Comparison of ENCODE assay signal across 27 cellular contexts in the genomic region with DNA sequence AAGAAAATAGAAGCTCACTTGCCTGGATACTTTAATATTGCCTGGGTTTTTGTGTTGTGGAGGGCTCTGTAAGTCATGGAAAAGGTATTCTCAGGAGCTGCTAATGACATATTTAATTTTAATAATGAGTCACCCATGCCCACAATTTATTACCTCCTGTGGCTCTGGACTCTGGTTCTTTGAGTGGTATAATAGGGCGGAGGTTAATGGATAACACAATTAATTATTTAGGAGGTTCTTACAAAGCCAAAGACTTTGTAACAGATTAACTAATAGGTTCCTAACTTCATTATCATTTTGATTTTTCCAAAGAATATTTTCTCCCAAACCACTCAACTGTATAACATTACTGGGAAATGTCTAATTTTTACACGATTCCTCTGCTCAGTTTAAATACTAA. TPM values are rescaled to one million over a fixed set of nuclear protein-coding genes. Genes with fewer than 3 reads are reported as not detected.
"Had no signal": no experiment of that assay in that cellular context is flagged by ENCODE, and none has a peak within 500 bp of the region (broad histone marks: within the 10 kb centered on the region; RNA-seq: fewer than 3 reads in every experiment).

No MANE protein-coding gene starts in this region.

- H3K4me1 ChIP-seq: esophagus muscularis mucosa, foreskin keratinocyte, gastroesophageal sphincter, left lung, parathyroid adenoma, stomach, tibial nerve, upper lobe of left lung had no signal

- H3K36me3 ChIP-seq: esophagus muscularis mucosa, gastroesophageal sphincter, heart left ventricle, left lung, neutrophil, right atrium auricular region, stomach, thoracic aorta, tibial nerve, upper lobe of left lung had no signal

- H3K9ac ChIP-seq: parathyroid adenoma had no signal

- H3K27ac ChIP-seq: epithelial cell of prostate, esophagus muscularis mucosa, foreskin keratinocyte, gastroesophageal sphincter, heart left ventricle, hepatocyte, left lung, neutrophil, parathyroid adenoma, right atrium auricular region, stomach, thoracic aorta, tibial nerve, upper lobe of left lung had no signal

- DNase-seq: effector CD8-positive, alpha-beta T cell; endodermal cell; foreskin keratinocyte; heart left ventricle; left lung; mesenchymal stem cell; mucosa of descending colon; naive B cell; stimulated activated CD4-positive, alpha-beta T cell treated with anti-CD3 and anti-CD28 coated beads, Interleukin-2, amount 100 ng/mL, for 24 hours; stimulated activated CD4-positive, alpha-beta T cell treated with anti-CD3 and anti-CD28 coated beads, Interleukin-4, amount 100 ng/mL, for 24 hours; stimulated activated naive CD4-positive, alpha-beta T cell treated with Interleukin-2 at 50 U/mL for 16 hours; stomach; upper lobe of left lung had no signal

- ATAC-seq: foreskin keratinocyte; gastroesophageal sphincter; heart left ventricle; left lung; mucosa of descending colon; natural killer cell treated with Interleukin-12 subunit alpha and Interleukin-12 subunit beta and Interleukin-15 and Interleukin-18, amount 100 ng/mL, for 72 hours; sciatic nerve; stimulated activated effector memory CD8-positive, alpha-beta T cell treated with anti-CD3 and anti-CD28 coated beads, Interleukin-12 subunit alpha, Interleukin-12 subunit beta, amount 100 ng/mL, for 72 hours had no signal

- H3K4me3 ChIP-seq: esophagus muscularis mucosa, gastroesophageal sphincter, heart left ventricle, hepatocyte, left lung, mucosa of descending colon, right atrium auricular region, stomach, thoracic aorta, tibial nerve, upper lobe of left lung had no signal

- H3K27me3 ChIP-seq: foreskin keratinocyte, hepatocyte, right atrium auricular region, tibial nerve, upper lobe of left lung had no signal

- H3K9me3 ChIP-seq: esophagus muscularis mucosa, gastroesophageal sphincter, heart left ventricle, left lung, mucosa of descending colon, neutrophil, right atrium auricular region, stomach, thoracic aorta, tibial nerve, upper lobe of left lung had no signal

- H3K4me2 ChIP-seq: hepatocyte had no signal

RNA-seq across cellular contexts. Expression of a gene that starts 29.3 kb away (rescaled TPM):
- total RNA-seq: fibroblast of lung; natural killer cell treated with Interleukin-12 subunit alpha and Interleukin-12 subunit beta and Interleukin-15 and Interleukin-18, amount 100 ng/mL, for 72 hours; osteoblast; sciatic nerve; thoracic aorta had no signal
